16 cellular contexts compared by ENCODE assay signal in the genomic region with DNA sequence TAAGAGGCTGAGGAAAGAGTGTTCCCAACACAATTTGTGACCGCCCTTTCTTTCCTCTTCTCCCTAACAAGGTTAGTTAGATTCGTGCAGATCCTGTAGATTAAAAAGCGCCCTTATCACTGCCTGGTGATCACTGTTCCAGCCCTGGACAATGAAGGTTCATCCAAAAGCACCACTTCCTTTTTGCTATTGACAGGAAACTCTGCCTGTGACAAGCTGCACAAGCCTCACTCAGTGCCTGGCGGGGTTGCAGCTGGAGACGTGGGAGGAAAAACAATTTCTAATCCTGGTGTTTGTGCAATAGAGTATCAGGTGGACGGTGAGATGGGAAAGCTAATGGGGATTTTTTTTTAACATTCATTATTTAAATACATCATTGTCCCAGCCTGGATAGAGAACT.
DNase-seq lines count a peak whose midpoint lies in the region; ATAC-seq and TF ChIP-seq lines count a peak whose summit lies in the region.
"Had no signal": no experiment of that assay in that cellular context is flagged by ENCODE, and none has a peak within 500 bp of the region (broad histone marks: within the 10 kb centered on the region; RNA-seq: fewer than 3 reads in every experiment).

No MANE protein-coding gene starts in this region.

- no peak overlapping the region for H3K4me3 Mint-ChIP-seq in natural killer cell
- H3K4me3 Mint-ChIP-seq: activated T-helper 17 cell treated with anti-CD3 and anti-CD28 coated beads, Interleukin-2, amount 50 U/mL, for 72 hours; T-helper 1 cell treated with Interleukin-12 subunit alpha and Interleukin-12 subunit beta and Interleukin-4 antibody, amounts not matched to agents 30 μg/mL and 1 μg/mL, for 36 hours had no signal

- no peak overlapping the region for H3K9ac ChIP-seq in skeletal muscle tissue (ENCODE audit: low read depth in 1 of 3, low read length in 3 of 3)

- H3K4me1 ChIP-seq in RWPE2 (ENCODE audit: insufficient read depth, poor library complexity, severe bottlenecking) = peaks cover 17% of the 10 kb centered on the region
- peaks cover 0 to 5% (median 4%) of the 10 kb centered on the region in 3 donors for H3K4me1 ChIP-seq in skeletal muscle tissue (ENCODE audit: control insufficient read depth in 3 of 3, insufficient read depth in 3 of 3, low read length in 3 of 3)

- DNase-seq in RWPE2 (ENCODE audit: low spot score) (no peak), dermis blood vessel endothelial cell (peak; percentile 94), kidney glomerular epithelial cell (lab: John Stamatoyannopoulos, UW) (peak; percentile 36), natural killer cell (no peak), pons (ENCODE audit: low spot score) (no peak)
- no peak for DNase-seq in activated T-cell treated with anti-CD3 and anti-CD28 coated beads, Interleukin-2, amount 50 U/mL, for 48 hours
- DNase-seq: NCI-H1048, NCI-H2227 treated with DMSO at 0.1 percent for 48 hours, PC-3 had no signal

- intact Hi-C loops in natural killer cell (cut with micrococcal nuclease) = no loop called here

- H3K9me3 ChIP-seq in RWPE2 (ENCODE audit: severe bottlenecking) (no peaks in the 10 kb centered on the region), skeletal muscle tissue (ENCODE audit: control insufficient read depth in 3 of 3, low read length in 3 of 3) (no peaks in the 10 kb centered on the region)
- H3K9me3 ChIP-seq: suprapubic skin had no signal

- TF ChIP-seq CTCF in RWPE2 (IDR thresholded peaks at IDR 0.05; ENCODE audit: poor library complexity, severe bottlenecking) (no peak), natural killer cell (IDR thresholded peaks at IDR 0.05) (no peak)

- ATAC-seq in RWPE2 (ENCODE audit: low read depth) (no peak), natural killer cell (no peak), GM18511 (IDR thresholded peaks at IDR 0.05; ENCODE audit: unreplicated experiment) (no peak)
- ATAC-seq: activated T-helper 17 cell treated with anti-CD3 and anti-CD28 coated beads, Interleukin-2, amount 50 U/mL, for 72 hours; HCT116; PC-3 had no signal

- H3K4me1 Mint-ChIP-seq in natural killer cell = no peaks in the 10 kb centered on the region
- H3K4me1 Mint-ChIP-seq: activated T-helper 17 cell treated with anti-CD3 and anti-CD28 coated beads, Interleukin-2, amount 50 U/mL, for 72 hours had no signal

- no peak overlapping the region for H3K27ac Mint-ChIP-seq in natural killer cell
- H3K27ac Mint-ChIP-seq: activated T-helper 17 cell treated with anti-CD3 and anti-CD28 coated beads, Interleukin-2, amount 50 U/mL, for 72 hours; T-helper 1 cell treated with Interleukin-12 subunit alpha and Interleukin-12 subunit beta and Interleukin-4 antibody, amounts not matched to agents 30 μg/mL and 1 μg/mL, for 36 hours had no signal

- H3K27me3 ChIP-seq in RWPE2 (ENCODE audit: insufficient read depth, poor library complexity, severe bottlenecking) = no peaks in the 10 kb centered on the region
- H3K27me3 ChIP-seq in skeletal muscle tissue (ENCODE audit: control insufficient read depth in 3 of 3, insufficient read depth in 3 of 3, low read length in 3 of 3) = no peaks in the 10 kb centered on the region
- H3K27me3 ChIP-seq: suprapubic skin had no signal

- peaks cover 12 to 21% of the 10 kb centered on the region in 2 donors for H3K27me3 Mint-ChIP-seq in natural killer cell (ENCODE audit: low read depth in 2 of 2)

- peaks cover 0 to 5% of the 10 kb centered on the region in 2 donors for H3K9me3 Mint-ChIP-seq in natural killer cell
- H3K9me3 Mint-ChIP-seq: activated T-helper 17 cell treated with anti-CD3 and anti-CD28 coated beads, Interleukin-2, amount 50 U/mL, for 72 hours; T-helper 1 cell treated with Interleukin-12 subunit alpha and Interleukin-12 subunit beta and Interleukin-4 antibody, amounts not matched to agents 30 μg/mL and 1 μg/mL, for 36 hours had no signal

- H3K36me3 ChIP-seq in RWPE2 (ENCODE audit: low read depth) (no peaks in the 10 kb centered on the region), skeletal muscle tissue (ENCODE audit: control insufficient read depth in 3 of 3, insufficient read depth in 3 of 3, low read length in 3 of 3) (no peaks in the 10 kb centered on the region)
- H3K36me3 ChIP-seq: suprapubic skin had no signal

- peak overlapping the region; percentile 98 for H3K27ac ChIP-seq in RWPE2 (ENCODE audit: poor library complexity, severe bottlenecking)
- H3K27ac ChIP-seq in skeletal muscle tissue (ENCODE audit: low read depth, low read length) = peak overlapping the region; percentile 29
- H3K27ac ChIP-seq: C4-2B, suprapubic skin had no signal

- H3K4me3 ChIP-seq in RWPE2 (ENCODE audit: severe bottlenecking) = no peak overlapping the region
- no peak overlapping the region for H3K4me3 ChIP-seq in skeletal muscle tissue (ENCODE audit: low read length in 3 of 3)
- H3K4me3 ChIP-seq: suprapubic skin had no signal

- no peaks in the 10 kb centered on the region for H3K36me3 Mint-ChIP-seq in natural killer cell

Comparison
In these comparisons a context has a peak if more than half of its experiments do, and no peak if none do; other contexts are left out.
1. DNase-seq: peak in dermis blood vessel endothelial cell (single experiment) and kidney glomerular epithelial cell (single experiment); none in RWPE2 (single experiment), natural killer cell (single experiment), pons (single experiment) and activated T-cell treated with anti-CD3 and anti-CD28 coated beads, Interleukin-2, amount 50 U/mL, for 48 hours (0 of 2).